Comparison of ENCODE assay signal across 12 cellular contexts in the genomic region with DNA sequence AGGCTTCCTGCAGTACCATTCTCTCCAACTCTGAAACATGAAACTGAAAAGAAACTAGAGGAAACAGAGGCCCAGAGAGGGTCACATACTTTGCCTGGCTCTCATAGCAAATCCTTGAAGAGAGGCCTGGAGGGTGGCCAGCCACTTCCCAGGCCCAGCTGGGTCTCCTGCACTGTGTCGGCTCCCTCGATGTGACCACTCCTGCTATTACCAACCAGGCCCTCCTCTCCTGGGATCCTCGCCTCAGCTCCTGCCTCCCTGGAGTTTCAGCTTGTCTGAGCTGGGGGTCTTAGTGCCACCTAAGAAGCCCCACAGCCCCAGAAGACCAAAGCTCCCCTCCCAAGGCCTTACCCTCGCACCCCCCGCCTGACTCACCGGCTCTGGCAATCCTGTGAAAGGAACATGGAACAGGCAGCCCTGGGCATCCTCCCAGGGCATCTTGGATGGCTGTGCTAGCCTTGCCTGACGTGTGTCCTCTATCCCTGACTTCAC. TPM values are rescaled to one million over a fixed set of nuclear protein-coding genes. Genes with fewer than 3 reads are reported as not detected.
A peak's percentile ranks its signal among the peaks of the same experiment; 100 is the strongest.
DNase-seq lines count a peak whose midpoint lies in the region; TF ChIP-seq lines count a peak whose summit lies in the region.
"Had no signal": no experiment of that assay in that cellular context is flagged by ENCODE, and none has a peak within 500 bp of the region (broad histone marks: within the 10 kb centered on the region; RNA-seq: fewer than 3 reads in every experiment).

No MANE protein-coding gene starts in this region.

- H3K4me1 ChIP-seq in breast epithelium (peaks cover 5 to 6% of the 10 kb centered on the region in 2 donors), vagina (peaks cover 47% of the 10 kb centered on the region), OCI-LY7 (ENCODE audit: insufficient read depth, low read length, poor library complexity, severe bottlenecking) (no peaks in the 10 kb centered on the region)

- no peaks in the 10 kb centered on the region for H3K36me3 Mint-ChIP-seq in MCF 10A (ENCODE audit: insufficient read depth, unreplicated experiment)
- H3K36me3 Mint-ChIP-seq in activated CD4-positive, alpha-beta T cell treated with anti-CD3 and anti-CD28 coated beads, Interleukin-2, amount 10 ng/mL, durations not matched to agents 24 days and 14 days (ENCODE audit: low read depth) = no peaks in the 10 kb centered on the region
- H3K36me3 Mint-ChIP-seq: stimulated activated naive B cell treated with anti-CD40 and anti-IgM and Interleukin-4, amounts not matched to agents 10 μg/mL and 1 μg/mL and 100 μg/mL, for 72 hours had no signal

- no peaks in the 10 kb centered on the region for H3K27me3 Mint-ChIP-seq in MCF 10A (ENCODE audit: insufficient read depth, unreplicated experiment)
- peaks cover 1% of the 10 kb centered on the region for H3K27me3 Mint-ChIP-seq in activated CD4-positive, alpha-beta T cell treated with anti-CD3 and anti-CD28 coated beads, Interleukin-2, amount 10 ng/mL, durations not matched to agents 24 days and 14 days

- H3K27ac ChIP-seq in breast epithelium (peak overlapping the region; percentile 30 to 72), vagina (peak overlapping the region; percentile 86), OCI-LY7 (ENCODE audit: low read depth, low read length, poor library complexity, severe bottlenecking) (no peak overlapping the region)

- CTCF ChIA-PET in MCF 10A (lab: Yijun Ruan, JAX) (no interaction called here), OCI-LY7 (lab: Charles Lee; ENCODE audit: unreplicated experiment) (no interaction called here)

- H3K27ac Mint-ChIP-seq in MCF 10A (ENCODE audit: low read depth, unreplicated experiment) = no peak overlapping the region
- no peak overlapping the region for H3K27ac Mint-ChIP-seq in activated CD4-positive, alpha-beta T cell treated with anti-CD3 and anti-CD28 coated beads, Interleukin-2, amount 10 ng/mL, durations not matched to agents 24 days and 14 days
- H3K27ac Mint-ChIP-seq: stimulated activated naive B cell treated with anti-CD40 and anti-IgM and Interleukin-4, amounts not matched to agents 10 μg/mL and 1 μg/mL and 100 μg/mL, for 72 hours had no signal

- H3K27me3 ChIP-seq in breast epithelium (no peaks in the 10 kb centered on the region), vagina (no peaks in the 10 kb centered on the region)

- BruUV-seq in MCF 10A (replicated peaks; lab: Mats Ljungman, UMichigan) (no TSS peak), OCI-LY7 (replicated peaks; lab: Mats Ljungman, UMichigan) (no TSS peak)

- H3K4me2 ChIP-seq in OCI-LY7 (ENCODE audit: low read length) = no peak overlapping the region

- intact Hi-C loops in breast epithelium (cut with DNase I; ENCODE audit: low total_unique reads) = no loop called here
- intact Hi-C loops in MCF 10A (cut with micrococcal nuclease) = no loop called here
- intact Hi-C loops in vagina (cut with DNase I) = no loop called here
- intact Hi-C loops in OCI-LY7 (cut with micrococcal nuclease; ENCODE audit: unreplicated experiment) = no loop called here
- intact Hi-C loops in activated CD4-positive, alpha-beta T cell treated with anti-CD3 and anti-CD28 coated beads, Interleukin-2, amount 10 ng/mL, durations not matched to agents 24 days and 14 days (cut with micrococcal nuclease) = no loop called here

- TF ChIP-seq POLR2A in breast epithelium (IDR thresholded peaks at IDR 0.05) (no peak), vagina (IDR thresholded peaks at IDR 0.05) (no peak)

- H4K20me1 ChIP-seq in OCI-LY7 (ENCODE audit: insufficient read depth, low read length) = no peaks in the 10 kb centered on the region

- POLR2A ChIA-PET in MCF 10A (lab: Yijun Ruan, JAX) (no interaction called here), OCI-LY7 (lab: Charles Lee) (no interaction called here)

- no peak overlapping the region for H3K4me3 ChIP-seq in breast epithelium
- H3K4me3 ChIP-seq in choroid plexus epithelial cell (ENCODE audit: low read depth, low read length) = peak overlapping the region; percentile 4
- no peak overlapping the region for H3K4me3 ChIP-seq in vagina
- no peak overlapping the region for H3K4me3 ChIP-seq in OCI-LY7 (ENCODE audit: low read depth, low read length, poor library complexity, severe bottlenecking)

- H3K9me3 ChIP-seq in breast epithelium (no peaks in the 10 kb centered on the region), vagina (no peaks in the 10 kb centered on the region), OCI-LY7 (ENCODE audit: low read length) (no peaks in the 10 kb centered on the region)

- no peaks in the 10 kb centered on the region for H3K79me2 ChIP-seq in OCI-LY7 (ENCODE audit: insufficient read depth, low read depth, low read length)

- H2AFZ ChIP-seq in OCI-LY7 (ENCODE audit: low read length) = no peak overlapping the region

- H3K36me3 ChIP-seq in breast epithelium = no peaks in the 10 kb centered on the region
- H3K36me3 ChIP-seq in vagina = no peaks in the 10 kb centered on the region
- no peaks in the 10 kb centered on the region for H3K36me3 ChIP-seq in OCI-LY7 (ENCODE audit: insufficient read depth, low read length)

- TF ChIP-seq CTCF in breast epithelium (IDR thresholded peaks at IDR 0.05) = no peak
- no peak for TF ChIP-seq CTCF in MCF 10A (IDR thresholded peaks at IDR 0.05; ENCODE audit: unreplicated experiment)
- TF ChIP-seq CTCF in choroid plexus epithelial cell (conservative IDR thresholded peaks at IDR 0.05; ENCODE audit: low read depth, low read length) = no peak
- no peak for TF ChIP-seq CTCF in vagina (IDR thresholded peaks at IDR 0.05)
- no peak for TF ChIP-seq CTCF in OCI-LY7 (conservative IDR thresholded peaks at IDR 0.05; ENCODE audit: low read length)

- no peak for DNase-seq in breast epithelium (ENCODE audit: low spot score in 2 of 2)
- no peak for DNase-seq in MCF 10A (ENCODE audit: unreplicated experiment)
- peak; percentile 70 for DNase-seq in choroid plexus epithelial cell (ENCODE audit: low read depth)
- peak; percentile 55 for DNase-seq in medulla oblongata (ENCODE audit: extremely low spot score)
- no peak for DNase-seq in vagina (ENCODE audit: extremely low spot score in 2 of 2)
- no peak for DNase-seq in OCI-LY7 (ENCODE audit: low spot score)
- DNase-seq in NCI-H345 treated with DMSO at 0.1 percent for 48 hours (lab: John Stamatoyannopoulos, UW; ENCODE audit: unreplicated experiment) = no peak
- DNase-seq in activated CD4-positive, alpha-beta T cell treated with anti-CD3 and anti-CD28 coated beads, Interleukin-2, amount 10 ng/mL, durations not matched to agents 24 days and 14 days = no peak
- DNase-seq: ACHN; NCI-H1105 treated with DMSO at 0.1 percent for 48 hours; stimulated activated naive B cell treated with anti-CD40 and anti-IgM and Interleukin-4, amounts not matched to agents 10 μg/mL and 1 μg/mL and 100 μg/mL, for 72 hours had no signal

- no peak overlapping the region for H3K4me3 Mint-ChIP-seq in MCF 10A (ENCODE audit: unreplicated experiment)
- no peak overlapping the region for H3K4me3 Mint-ChIP-seq in activated CD4-positive, alpha-beta T cell treated with anti-CD3 and anti-CD28 coated beads, Interleukin-2, amount 10 ng/mL, durations not matched to agents 24 days and 14 days
- H3K4me3 Mint-ChIP-seq: stimulated activated naive B cell treated with anti-CD40 and anti-IgM and Interleukin-4, amounts not matched to agents 10 μg/mL and 1 μg/mL and 100 μg/mL, for 72 hours had no signal

- peaks cover 13% of the 10 kb centered on the region for H3K4me1 Mint-ChIP-seq in MCF 10A (ENCODE audit: insufficient read depth, unreplicated experiment)
- H3K4me1 Mint-ChIP-seq in activated CD4-positive, alpha-beta T cell treated with anti-CD3 and anti-CD28 coated beads, Interleukin-2, amount 10 ng/mL, durations not matched to agents 24 days and 14 days = peaks cover 17% of the 10 kb centered on the region

- no peaks in the 10 kb centered on the region for H3K9me3 Mint-ChIP-seq in MCF 10A (ENCODE audit: unreplicated experiment)
- no peaks in the 10 kb centered on the region for H3K9me3 Mint-ChIP-seq in activated CD4-positive, alpha-beta T cell treated with anti-CD3 and anti-CD28 coated beads, Interleukin-2, amount 10 ng/mL, durations not matched to agents 24 days and 14 days
- H3K9me3 Mint-ChIP-seq: stimulated activated naive B cell treated with anti-CD40 and anti-IgM and Interleukin-4, amounts not matched to agents 10 μg/mL and 1 μg/mL and 100 μg/mL, for 72 hours had no signal

- H3K9me2 ChIP-seq in OCI-LY7 (ENCODE audit: insufficient read depth, low read length) = no peaks in the 10 kb centered on the region

RNA-seq across cellular contexts. Expression of gene LOXL1, which starts 4.6 kb away (rescaled TPM):
- total RNA-seq in breast epithelium = 10 to 100 TPM in 2 of 3 donors, 1 to 10 TPM in 1; 5.6 to 11.3 (median 10.8) TPM
- total RNA-seq in MCF 10A (2022) = 4.7 and 4.9 TPM in 2 replicates
- 29.0 TPM for total RNA-seq in vagina
- not detected in 2 replicates for total RNA-seq in OCI-LY7 (2014; rRNA removed; shearing (Covaris generic))
- not detected in 2 replicates for total RNA-seq in OCI-LY7 (2022)
- 0.49 and 0.88 TPM in 2 replicates for total RNA-seq in activated CD4-positive, alpha-beta T cell treated with anti-CD3 and anti-CD28 coated beads, Interleukin-2, amount 10 ng/mL, durations not matched to agents 24 days and 14 days

RNA-seq across cellular contexts. Expression of gene TBC1D21, which starts 57.5 kb away (rescaled TPM):
- not detected for total RNA-seq in breast epithelium
- not detected in 2 replicates for total RNA-seq in MCF 10A (2022)
- total RNA-seq in vagina = not detected
- not detected in 2 replicates for total RNA-seq in OCI-LY7 (2014; rRNA removed; shearing (Covaris generic))
- not detected in 2 replicates for total RNA-seq in OCI-LY7 (2022)
- not detected in 2 replicates for total RNA-seq in activated CD4-positive, alpha-beta T cell treated with anti-CD3 and anti-CD28 coated beads, Interleukin-2, amount 10 ng/mL, durations not matched to agents 24 days and 14 days
- total RNA-seq: endothelial cell of umbilical vein had no signal

Comparison
In these comparisons a context has a peak if more than half of its experiments do, and no peak if none do; other contexts are left out.
1. DNase-seq: peak in choroid plexus epithelial cell (single experiment) and medulla oblongata (single experiment); none in breast epithelium (0 of 2), MCF 10A (single experiment), vagina (0 of 2), OCI-LY7 (single experiment), NCI-H345 treated with DMSO at 0.1 percent for 48 hours (single experiment) and activated CD4-positive, alpha-beta T cell treated with anti-CD3 and anti-CD28 coated beads, Interleukin-2, amount 10 ng/mL, durations not matched to agents 24 days and 14 days (single experiment).